In genomic region chr2:234845602-234846588, GRCh38 we compare ENCODE assay signal across 24 cellular contexts.
DNase-seq lines count a peak whose midpoint lies in the region; ATAC-seq, FAIRE-seq and TF ChIP-seq lines count a peak whose summit lies in the region.
"Had no signal": no experiment of that assay in that cellular context is flagged by ENCODE, and none has a peak within 500 bp of the region (broad histone marks: within the 10 kb centered on the region; RNA-seq: fewer than 3 reads in every experiment).

No MANE protein-coding gene starts in this region.

- no peak overlapping the region for H3K23ac ChIP-seq in trophoblast cell (ENCODE audit: low read length)

- peak overlapping the region; percentile 45 to 81 (median 66) for H3K27ac ChIP-seq in right lobe of liver
- H3K27ac ChIP-seq in trophoblast cell (ENCODE audit: low read depth, low read length): peak overlapping the region; percentile 1

- no peak for TF ChIP-seq POLR2A in right lobe of liver (IDR thresholded peaks at IDR 0.05)

- no peaks in the 10 kb centered on the region for H3K27me3 ChIP-seq in right lobe of liver
- H3K27me3 ChIP-seq in trophoblast cell (ENCODE audit: insufficient read depth, low read length): no peaks in the 10 kb centered on the region
- H3K27me3 ChIP-seq: MG63 had no signal

- intact Hi-C loops in cardiac septum (cut with DNase I): no loop called here
- intact Hi-C loops in left ventricle myocardium superior (cut with micrococcal nuclease): no loop called here
- intact Hi-C loops in right lobe of liver (cut with DNase I): no loop called here

- no peak for FAIRE-seq in urothelium cell line (lab: Jason Lieb, UNC)
- FAIRE-seq: HTR-8/SVneo, RCC 7860 had no signal

- no peak overlapping the region for H3K4ac ChIP-seq in trophoblast cell (ENCODE audit: low read depth, low read length)

- H3K79me2 ChIP-seq in trophoblast cell (ENCODE audit: control insufficient read depth, insufficient read depth, low read length, poor library complexity): no peaks in the 10 kb centered on the region

- H3K18ac ChIP-seq in trophoblast cell (ENCODE audit: low read length): no peak overlapping the region

- peak overlapping the region; percentile 3 for H2BK120ac ChIP-seq in trophoblast cell (ENCODE audit: insufficient read depth, low read length, poor library complexity)

- no peak for TF ChIP-seq CTCF in right lobe of liver (IDR thresholded peaks at IDR 0.05)

- WGBS in right lobe of liver (ENCODE audit: insufficient coverage, low coverage, low lambda C conversion rate, missing lambda C conversion rate): 23% methylated on average over 10 of the region's 10 CpGs
- no CpG with 5 or more reads among the region's 10 CpGs for WGBS in trophoblast cell (ENCODE audit: extremely low coverage, insufficient coverage, insufficient read length)

- H2BK12ac ChIP-seq in trophoblast cell (ENCODE audit: low read length): peak overlapping the region; percentile 38

- H3K4me3 ChIP-seq in right lobe of liver (no peak overlapping the region), trophoblast cell (ENCODE audit: low read depth, low read length) (no peak overlapping the region)
- H3K4me3 ChIP-seq: MG63 had no signal

- H3K36me3 ChIP-seq in right lobe of liver: no peaks in the 10 kb centered on the region
- no peaks in the 10 kb centered on the region for H3K36me3 ChIP-seq in trophoblast cell (ENCODE audit: control insufficient read depth in 1 of 2, insufficient read depth in 2 of 2, low read length in 2 of 2)
- H3K36me3 ChIP-seq: MG63 had no signal

- H4K8ac ChIP-seq in trophoblast cell (ENCODE audit: low read depth, low read length): no peak overlapping the region

- no peak overlapping the region for H3K14ac ChIP-seq in trophoblast cell (ENCODE audit: low read length)

- peak overlapping the region; percentile 72 for H4K91ac ChIP-seq in trophoblast cell (ENCODE audit: low read depth, low read length)

- H3K9me3 ChIP-seq in right lobe of liver (no peaks in the 10 kb centered on the region), trophoblast cell (ENCODE audit: insufficient read depth, low read depth, low read length) (no peaks in the 10 kb centered on the region)
- H3K9me3 ChIP-seq: MG63 had no signal

- peak; percentile 19 for DNase-seq in cardiac septum (ENCODE audit: low spot score)
- DNase-seq in left ventricle myocardium superior: no peak
- DNase-seq in right lobe of liver: peak in 1 of 3 donors; percentile 76
- no peak for DNase-seq in trophoblast cell
- no peak for DNase-seq in SK-N-DZ (ENCODE audit: low spot score)
- no peak for DNase-seq in urothelium cell line (ENCODE audit: low spot score)
- no peak for DNase-seq in NCI-H524 (lab: John Stamatoyannopoulos, UW)
- DNase-seq: 8988T; CD4-positive, CD25-positive, alpha-beta regulatory T cell; DMS153; H7; KBM-7; MG63; NCI-H1105 treated with DMSO at 0.1 percent for 48 hours; NCI-H146; NCI-H1930; NCI-H2107; NCI-H446 treated with DMSO at 0.1 percent for 48 hours; NCI-H526 treated with DMSO at 0.1 percent for 48 hours; OCI-M1; SIG-M5 had no signal

- no peak overlapping the region for H2AFZ ChIP-seq in trophoblast cell (ENCODE audit: insufficient read depth, low read length, poor library complexity)

- no peak overlapping the region for H4K12ac ChIP-seq in trophoblast cell (ENCODE audit: low read depth, low read length)

- peaks cover 0 to 45% (median 21%) of the 10 kb centered on the region in 4 donors for H3K4me1 ChIP-seq in right lobe of liver
- peaks cover 10 to 16% of the 10 kb centered on the region in 2 experiments for H3K4me1 ChIP-seq in trophoblast cell (ENCODE audit: control insufficient read depth in 1 of 2, insufficient read depth in 2 of 2, low read length in 2 of 2)

- no peak overlapping the region for H3K4me2 ChIP-seq in trophoblast cell (ENCODE audit: low read length)

- peak overlapping the region; percentile 59 for H2BK5ac ChIP-seq in trophoblast cell (ENCODE audit: low read depth, low read length, poor library complexity)

- no peak for ATAC-seq in left ventricle myocardium superior
- ATAC-seq in right lobe of liver: peak; percentile 64 to 76 (median 67)
- ATAC-seq: SK-N-SH treated with all-trans-retinoic acid at 6 μM for 48 hours had no signal

- no peak overlapping the region for H3K9ac ChIP-seq in trophoblast cell (ENCODE audit: low read length)

- peaks cover 10% of the 10 kb centered on the region for H3K79me1 ChIP-seq in trophoblast cell (ENCODE audit: low read length)

- H2AK5ac ChIP-seq in trophoblast cell (ENCODE audit: low read length): no peak overlapping the region
